ENCODE assay signal across 12 cellular contexts in the genomic region with DNA sequence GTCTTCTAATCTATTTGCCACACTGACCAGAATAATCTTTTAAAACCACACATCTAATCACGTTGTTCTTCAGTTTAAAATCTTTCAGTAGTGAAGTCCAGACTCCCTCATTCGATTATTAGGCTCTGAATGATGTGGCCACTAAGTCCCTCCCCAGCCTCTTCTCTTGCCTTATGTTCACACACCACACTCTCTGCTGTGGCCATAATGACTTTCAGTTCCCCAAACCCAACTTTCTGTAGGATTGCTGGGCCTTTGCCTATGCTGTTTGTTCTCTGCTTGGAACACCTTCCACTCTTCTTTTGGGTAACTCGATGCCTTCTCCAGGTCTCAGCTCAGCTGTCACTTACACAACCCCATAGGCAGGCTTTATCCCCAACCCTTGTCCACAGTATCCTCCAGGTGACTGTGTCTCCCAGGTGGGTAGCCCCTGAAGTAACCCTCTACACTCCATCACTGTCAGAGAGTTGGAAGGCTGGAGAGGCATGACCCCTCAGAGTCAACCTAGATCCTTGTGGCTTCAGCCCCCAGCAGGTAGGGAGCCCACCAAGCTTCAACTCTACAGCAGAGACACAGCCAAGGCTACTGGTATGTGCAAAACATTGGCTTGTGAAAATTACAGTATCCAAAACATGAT. TPM values are rescaled to one million over a fixed set of nuclear protein-coding genes. Genes with fewer than 3 reads are reported as not detected.
DNase-seq lines count a peak whose midpoint lies in the region; ATAC-seq and TF ChIP-seq lines count a peak whose summit lies in the region.
"Had no signal": no experiment of that assay in that cellular context is flagged by ENCODE, and none has a peak within 500 bp of the region (broad histone marks: within the 10 kb centered on the region; RNA-seq: fewer than 3 reads in every experiment).

No MANE protein-coding gene starts in this region.

- peak; percentile 76 for DNase-seq in GM10266 (ENCODE audit: extremely low spot score)
- peak; percentile 53 for DNase-seq in NAMALWA (ENCODE audit: low spot score)
- DNase-seq in GOT3 (lab: John Stamatoyannopoulos, UW), result no peak
- no peak for DNase-seq in HK-2 (ENCODE audit: unreplicated experiment)
- no peak for DNase-seq in activated CD4-positive, alpha-beta T cell treated with anti-CD3 and anti-CD28 coated beads, Interleukin-2, amount 50 U/mL, for 4 hours
- DNase-seq: amniotic stem cell, BE2C, IMR-90 had no signal

- no peak overlapping the region for H3K27ac Mint-ChIP-seq in activated T-helper 17 cell treated with anti-CD3 and anti-CD28 coated beads, Interleukin-2, amount 50 U/mL, for 72 hours
- H3K27ac Mint-ChIP-seq: WTC11 had no signal

- no peaks in the 10 kb centered on the region for H3K36me3 Mint-ChIP-seq in activated T-helper 17 cell treated with anti-CD3 and anti-CD28 coated beads, Interleukin-2, amount 50 U/mL, for 72 hours (ENCODE audit: low read depth)
- H3K36me3 Mint-ChIP-seq: WTC11 had no signal

- ATAC-seq in GM19351 (IDR thresholded peaks at IDR 0.05; ENCODE audit: unreplicated experiment) (peak; percentile 97), HG02885 (IDR thresholded peaks at IDR 0.05; ENCODE audit: poor library complexity, unreplicated experiment) (peak; percentile 88)
- no peak for ATAC-seq in activated T-helper 17 cell treated with anti-CD3 and anti-CD28 coated beads, Interleukin-2, amount 50 U/mL, for 72 hours (replicated peaks)
- ATAC-seq: WTC11 had no signal

- H3K4me1 Mint-ChIP-seq in activated T-helper 17 cell treated with anti-CD3 and anti-CD28 coated beads, Interleukin-2, amount 50 U/mL, for 72 hours, result no peaks in the 10 kb centered on the region
- H3K4me1 Mint-ChIP-seq: WTC11 had no signal

- H3K4me3 Mint-ChIP-seq in activated T-helper 17 cell treated with anti-CD3 and anti-CD28 coated beads, Interleukin-2, amount 50 U/mL, for 72 hours, result no peak overlapping the region
- H3K4me3 Mint-ChIP-seq: WTC11 had no signal

- TF ChIP-seq CTCF in GM10266 (IDR thresholded peaks at IDR 0.05; ENCODE audit: control insufficient read depth, insufficient read depth, low read depth, missing control alignments), result no peak

- H3K9me3 Mint-ChIP-seq in activated T-helper 17 cell treated with anti-CD3 and anti-CD28 coated beads, Interleukin-2, amount 50 U/mL, for 72 hours, result no peaks in the 10 kb centered on the region
- H3K9me3 Mint-ChIP-seq: WTC11 had no signal

- H3K27me3 Mint-ChIP-seq in activated T-helper 17 cell treated with anti-CD3 and anti-CD28 coated beads, Interleukin-2, amount 50 U/mL, for 72 hours, result no peaks in the 10 kb centered on the region

RNA-seq across cellular contexts. Expression of a gene that starts 8.4 kb away (rescaled TPM):
- total RNA-seq in activated T-helper 17 cell treated with anti-CD3 and anti-CD28 coated beads, Interleukin-2, amount 50 U/mL, for 72 hours, result 10 to 100 TPM in 1 of 2 donors, 1 to 10 TPM in 1; 3.8 to 17.7 TPM

RNA-seq across cellular contexts. Expression of a gene that starts 9.2 kb away (rescaled TPM):
- under 1 TPM in 1 of 2 donors, not detected in 1; 0.82 TPM for total RNA-seq in activated T-helper 17 cell treated with anti-CD3 and anti-CD28 coated beads, Interleukin-2, amount 50 U/mL, for 72 hours
- total RNA-seq: IMR-90 had no signal

Comparison
In these comparisons a context has a peak if more than half of its experiments do, and no peak if none do; other contexts are left out.
1. DNase-seq: peak in GM10266 (single experiment) and NAMALWA (single experiment); none in GOT3 (single experiment), HK-2 (single experiment) and activated CD4-positive, alpha-beta T cell treated with anti-CD3 and anti-CD28 coated beads, Interleukin-2, amount 50 U/mL, for 4 hours (0 of 2).